Comparison of ENCODE assay signal across 22 cellular contexts in genomic region chr1:218281285-218281684, GRCh38. TPM values are rescaled to one million over a fixed set of nuclear protein-coding genes. Genes with fewer than 3 reads are reported as not detected.
DNase-seq lines count a peak whose midpoint lies in the region; ATAC-seq, FAIRE-seq and TF ChIP-seq lines count a peak whose summit lies in the region.
"Had no signal": no experiment of that assay in that cellular context is flagged by ENCODE, and none has a peak within 500 bp of the region (broad histone marks: within the 10 kb centered on the region; RNA-seq: fewer than 3 reads in every experiment).

No MANE protein-coding gene starts in this region.

- BruUV-seq in PC-3 (replicated peaks; lab: Mats Ljungman, UMichigan) = no TSS peak

- H3K4me3 ChIP-seq in LNCaP clone FGC (ENCODE audit: low read depth, low read length) (no peak overlapping the region), PC-3 (ENCODE audit: low read length) (no peak overlapping the region), small intestine (ENCODE audit: low read depth in 1 of 2, low read length in 2 of 2) (no peak overlapping the region)
- H3K4me3 ChIP-seq: ovary, SJCRH30, stomach, upper lobe of right lung had no signal

- TF ChIP-seq CTCF in LNCaP clone FGC (IDR thresholded peaks at IDR 0.05; ENCODE audit: control insufficient read depth, extremely low read depth, insufficient read depth) = peak; percentile 34; the same call in 1 of the 2 replicates
- TF ChIP-seq CTCF in PC-3 (conservative IDR thresholded peaks at IDR 0.05; ENCODE audit: low read depth, low read length) = peak; percentile 40; the same call in 1 of the 2 replicates

- FAIRE-seq in small intestine (lab: Jason Lieb, UNC) = no peak
- FAIRE-seq: colon, G401.6 had no signal

- no peak for ATAC-seq in PC-3
- ATAC-seq: activated CD8-positive, alpha-beta T cell treated with anti-CD3 and anti-CD28 coated beads, Interleukin-2, amount 10 ng/mL, durations not matched to agents 7 days and 5 days; activated T-cell treated with anti-CD3 and anti-CD28 coated beads, Interleukin-2, amount 50 U/mL, for 72 hours; naive thymus-derived CD8-positive, alpha-beta T cell; upper lobe of right lung had no signal

- DNase-seq in SIG-M5 treated with dmso at 0.1 percent for 504 hours (lab: John Stamatoyannopoulos, UW; ENCODE audit: unreplicated experiment) (peak; percentile 44), SIG-M5 (lab: John Stamatoyannopoulos, UW) (no peak), LNCaP clone FGC (ENCODE audit: low read depth) (no peak), PC-3 (no peak), small intestine (peak; percentile 39), COLO668 (lab: John Stamatoyannopoulos, UW; ENCODE audit: unreplicated experiment) (no peak), GM03348 (ENCODE audit: low spot score) (no peak)
- DNase-seq in stimulated activated CD4-positive, alpha-beta T cell treated with anti-CD3 and anti-CD28 coated beads, Interleukin-4, amount 100 ng/mL, for 24 hours = no peak
- DNase-seq: activated CD4-positive, CD25-positive, alpha-beta regulatory T cell; activated CD8-positive, alpha-beta T cell treated with anti-CD3 and anti-CD28 coated beads, Interleukin-2, amount 10 ng/mL, durations not matched to agents 7 days and 5 days; activated T-cell treated with anti-CD3 and anti-CD28 coated beads, Interleukin-2, amount 50 U/mL, for 72 hours; COR-L47; foreskin melanocyte; mesenchymal stem cell; naive thymus-derived CD8-positive, alpha-beta T cell; NCI-H1105 treated with DMSO at 0.1 percent for 48 hours; ovary; SJCRH30; stomach; upper lobe of right lung had no signal

- POLR2A ChIA-PET in PC-3 (lab: Charles Lee; ENCODE audit: unreplicated experiment) = no interaction called here

- no peak overlapping the region for H3K4me2 ChIP-seq in PC-3 (ENCODE audit: low read length)

- no peaks in the 10 kb centered on the region for H3K9me2 ChIP-seq in PC-3 (replicated peaks; ENCODE audit: low read length)

- H3K9ac ChIP-seq in PC-3 (ENCODE audit: low read length) = no peak overlapping the region

- CTCF ChIA-PET in PC-3 (lab: Charles Lee) = no interaction called here

- H3K9me3 ChIP-seq in PC-3 (ENCODE audit: low read length) = 0 out of 2 replicates have a peak, but pooled peaks cover 5% of the 10 kb centered on the region
- no peaks in the 10 kb centered on the region for H3K9me3 ChIP-seq in small intestine (ENCODE audit: control insufficient read depth, low read depth)
- H3K9me3 ChIP-seq: ovary, upper lobe of right lung had no signal

- H3K27me3 ChIP-seq in PC-3 (ENCODE audit: low read length) (no peaks in the 10 kb centered on the region), small intestine (ENCODE audit: control insufficient read depth in 2 of 2, insufficient read depth in 2 of 2, low read length in 2 of 2) (no peaks in the 10 kb centered on the region)
- H3K27me3 ChIP-seq: ovary, SJCRH30, upper lobe of right lung had no signal

- intact Hi-C loops in PC-3 (cut with micrococcal nuclease) = no loop called here

- H3K27ac ChIP-seq in PC-3 (ENCODE audit: low read length) (no peak overlapping the region), small intestine (ENCODE audit: low read depth in 1 of 2, low read length in 1 of 2) (no peak overlapping the region)
- H3K27ac ChIP-seq: ovary, SJCRH30, stomach, upper lobe of right lung had no signal

- peaks cover 12% of the 10 kb centered on the region for H3K79me2 ChIP-seq in PC-3 (ENCODE audit: low read length)

- no peak overlapping the region for H2AFZ ChIP-seq in PC-3 (ENCODE audit: low read length)

- 83 to 91% (median 85%) methylated on average over 4 of the region's 4 CpGs for WGBS in small intestine, 3 donors

- H3K4me1 ChIP-seq in PC-3 (ENCODE audit: insufficient read depth, low read length) = peaks cover 12% of the 10 kb centered on the region
- H3K4me1 ChIP-seq in small intestine (ENCODE audit: control insufficient read depth in 2 of 2, insufficient read depth in 1 of 2, low read depth in 1 of 2, low read length in 1 of 2) = peaks cover 0 to 7% of the 10 kb centered on the region in 2 donors
- H3K4me1 ChIP-seq: SJCRH30 had no signal

- H3K36me3 ChIP-seq in PC-3 (ENCODE audit: low read depth, low read length) (no peaks in the 10 kb centered on the region), small intestine (ENCODE audit: control insufficient read depth in 2 of 2, insufficient read depth in 2 of 2, low read length in 2 of 2) (no peaks in the 10 kb centered on the region)
- H3K36me3 ChIP-seq: ovary, SJCRH30, stomach, upper lobe of right lung had no signal

- peaks cover 4% of the 10 kb centered on the region; the same call in 1 of the 2 replicates for H4K20me1 ChIP-seq in PC-3 (ENCODE audit: low read length)

- H3F3A ChIP-seq in PC-3 (ENCODE audit: low read length, unreplicated experiment) = no peaks in the 10 kb centered on the region

RNA-seq across cellular contexts. Expression of gene RRP15, which starts 3.8 kb away (rescaled TPM):
- 25.6 and 39.3 TPM in 2 replicates for total RNA-seq in PC-3 (2014; rRNA removed)
- polyA plus RNA-seq in small intestine = 1 to 10 TPM; 1.3 to 4.7 (median 1.6) TPM

Comparison
In these comparisons a context has a peak if more than half of its experiments do, and no peak if none do; other contexts are left out.
1. DNase-seq: peak in SIG-M5 treated with dmso at 0.1 percent for 504 hours (single experiment) and small intestine (single experiment); none in SIG-M5 (single experiment), LNCaP clone FGC (single experiment), PC-3 (single experiment), COLO668 (single experiment), stimulated activated CD4-positive, alpha-beta T cell treated with anti-CD3 and anti-CD28 coated beads, Interleukin-4, amount 100 ng/mL, for 24 hours (single experiment) and GM03348 (single experiment).